Comparison of ENCODE assay signal across 8 cellular contexts in genomic region chr4:182916483-182917181, GRCh38. TPM values are rescaled to one million over a fixed set of nuclear protein-coding genes. Genes with fewer than 3 reads are reported as not detected.
DNase-seq lines count a peak whose midpoint lies in the region; ATAC-seq and TF ChIP-seq lines count a peak whose summit lies in the region.

No MANE protein-coding gene starts in this region.

- H3K9me3 Mint-ChIP-seq in activated naive CD4-positive, alpha-beta T cell treated with anti-CD3 and anti-CD28 coated beads, Interleukin-2, amount 10 ng/mL, durations not matched to agents 7 days and 5 days: no peaks in the 10 kb centered on the region

- H3K27ac Mint-ChIP-seq in activated naive CD4-positive, alpha-beta T cell treated with anti-CD3 and anti-CD28 coated beads, Interleukin-2, amount 10 ng/mL, durations not matched to agents 7 days and 5 days: peak overlapping the region; percentile 95

- peaks cover 52% of the 10 kb centered on the region for H3K4me1 Mint-ChIP-seq in activated naive CD4-positive, alpha-beta T cell treated with anti-CD3 and anti-CD28 coated beads, Interleukin-2, amount 10 ng/mL, durations not matched to agents 7 days and 5 days

- H3K79me2 ChIP-seq in trophoblast cell (ENCODE audit: control insufficient read depth, insufficient read depth, low read length, poor library complexity): peaks cover 11% of the 10 kb centered on the region

- H2AFZ ChIP-seq in trophoblast cell (ENCODE audit: insufficient read depth, low read length, poor library complexity): peak overlapping the region; percentile 87

- POLR2A ChIA-PET in AG04449 (lab: Yijun Ruan, JAX): interaction anchor here (0.8 to 1.4 kb wide), 3 partner anchors 8 to 62 kb away, joined by 3 to 4 read pairs (median 3); no protein-coding TSS in a partner anchor

- H3K4me3 ChIP-seq in AG04449 (ENCODE audit: low read depth, low read length): peak overlapping the region; percentile 71
- peak overlapping the region; percentile 49 for H3K4me3 ChIP-seq in cardiac muscle cell
- H3K4me3 ChIP-seq in trophoblast cell (ENCODE audit: low read depth, low read length): peak overlapping the region; percentile 86

- peak overlapping the region; percentile 86 for H3K4me3 Mint-ChIP-seq in activated naive CD4-positive, alpha-beta T cell treated with anti-CD3 and anti-CD28 coated beads, Interleukin-2, amount 10 ng/mL, durations not matched to agents 7 days and 5 days

- no peaks in the 10 kb centered on the region for H3K27me3 ChIP-seq in cardiac muscle cell
- no peaks in the 10 kb centered on the region for H3K27me3 ChIP-seq in trophoblast cell (ENCODE audit: insufficient read depth, low read length)

- H2BK12ac ChIP-seq in trophoblast cell (ENCODE audit: low read length): peak overlapping the region; percentile 64

- peaks cover 25% of the 10 kb centered on the region for H3K79me1 ChIP-seq in trophoblast cell (ENCODE audit: low read length)

- peaks cover 25% of the 10 kb centered on the region for H3K36me3 Mint-ChIP-seq in activated naive CD4-positive, alpha-beta T cell treated with anti-CD3 and anti-CD28 coated beads, Interleukin-2, amount 10 ng/mL, durations not matched to agents 7 days and 5 days

- CTCF ChIA-PET in AG04449 (lab: Yijun Ruan, JAX): interaction anchor here (1.1 to 2.9 kb wide), 4 partner anchors 8 to 491 kb away, joined by 3 to 14 read pairs (median 6); no protein-coding TSS in a partner anchor
- CTCF ChIA-PET in activated naive CD4-positive, alpha-beta T cell treated with anti-CD3 and anti-CD28 coated beads, Interleukin-2, amount 10 ng/mL, durations not matched to agents 7 days and 5 days (lab: Charles Lee): no interaction called here

- TF ChIP-seq CTCF in AG04449 (IDR thresholded peaks at IDR 0.05; ENCODE audit: insufficient read depth, low read length, missing control alignments) (no peak), cardiac muscle cell (IDR thresholded peaks at IDR 0.05; ENCODE audit: low read depth, low read length) (no peak)

- peak overlapping the region; percentile 79 for H2BK120ac ChIP-seq in trophoblast cell (ENCODE audit: insufficient read depth, low read length, poor library complexity)

- H3K4me1 ChIP-seq in cardiac muscle cell (ENCODE audit: low read depth) (no peaks in the 10 kb centered on the region), trophoblast cell (ENCODE audit: control insufficient read depth in 1 of 2, insufficient read depth in 2 of 2, low read length in 2 of 2) (peaks cover 26 to 28% of the 10 kb centered on the region in 2 experiments)

- H3K4me2 ChIP-seq in trophoblast cell (ENCODE audit: low read length): peak overlapping the region; percentile 67

- H3K4ac ChIP-seq in trophoblast cell (ENCODE audit: low read depth, low read length): peak overlapping the region; percentile 82

- H3K36me3 ChIP-seq in cardiac muscle cell (peaks cover 8% of the 10 kb centered on the region), trophoblast cell (ENCODE audit: control insufficient read depth in 1 of 2, insufficient read depth in 2 of 2, low read length in 2 of 2) (peaks cover 3 to 9% of the 10 kb centered on the region in 2 experiments)

- H4K12ac ChIP-seq in trophoblast cell (ENCODE audit: low read depth, low read length): peak overlapping the region; percentile 89

- H3K14ac ChIP-seq in trophoblast cell (ENCODE audit: low read length): peak overlapping the region; percentile 97

- peak overlapping the region; percentile 80 for H3K27ac ChIP-seq in cardiac muscle cell
- H3K27ac ChIP-seq in trophoblast cell (ENCODE audit: low read depth, low read length): peak overlapping the region; percentile 88

- H3K9me3 ChIP-seq in cardiac muscle cell (ENCODE audit: low read depth): no peaks in the 10 kb centered on the region
- H3K9me3 ChIP-seq in trophoblast cell (ENCODE audit: insufficient read depth, low read depth, low read length): no peaks in the 10 kb centered on the region

- DNase-seq in AG04449 (ENCODE audit: low read depth, low spot score) (no peak), NOMO-1 (lab: John Stamatoyannopoulos, UW; ENCODE audit: unreplicated experiment in 2 of 2) (peak; percentile 3 to 7), cardiac muscle cell (ENCODE audit: low read depth in 1 of 2, low spot score in 1 of 2) (peak; percentile 52 to 80), trophoblast cell (peak in 1 of 2 donors; percentile 39), superior temporal gyrus (ENCODE audit: extremely low spot score) (no peak)
- DNase-seq in activated naive CD4-positive, alpha-beta T cell treated with anti-CD3 and anti-CD28 coated beads, Interleukin-2, amount 10 ng/mL, durations not matched to agents 7 days and 5 days: peak; percentile 49

- peak overlapping the region; percentile 96 for H4K8ac ChIP-seq in trophoblast cell (ENCODE audit: low read depth, low read length)

- H3K18ac ChIP-seq in trophoblast cell (ENCODE audit: low read length): peak overlapping the region; percentile 93

- no CpG with 5 or more reads among the region's 38 CpGs for WGBS in trophoblast cell (ENCODE audit: extremely low coverage, insufficient coverage, insufficient read length)

- H3K27me3 Mint-ChIP-seq in activated naive CD4-positive, alpha-beta T cell treated with anti-CD3 and anti-CD28 coated beads, Interleukin-2, amount 10 ng/mL, durations not matched to agents 7 days and 5 days: peaks cover 8% of the 10 kb centered on the region

- ATAC-seq in GM18520 (IDR thresholded peaks at IDR 0.05; ENCODE audit: unreplicated experiment) (peak; percentile 2), HG03060 (IDR thresholded peaks at IDR 0.05; ENCODE audit: low read depth, unreplicated experiment) (peak; percentile 8)

- H3K9ac ChIP-seq in trophoblast cell (ENCODE audit: low read length): peak overlapping the region; percentile 88

- peak overlapping the region; percentile 95 for H4K91ac ChIP-seq in trophoblast cell (ENCODE audit: low read depth, low read length)

- H2AK5ac ChIP-seq in trophoblast cell (ENCODE audit: low read length): peak overlapping the region; percentile 90

- H2BK5ac ChIP-seq in trophoblast cell (ENCODE audit: low read depth, low read length, poor library complexity): peak overlapping the region; percentile 38

- H3K23ac ChIP-seq in trophoblast cell (ENCODE audit: low read length): no peak overlapping the region

RNA-seq across cellular contexts. Expression of gene DCTD, which starts 0.6 kb away (rescaled TPM):
- 55.4 and 67.1 TPM in 2 replicates for total RNA-seq in cardiac muscle cell
- 73.6 and 86.4 TPM in 2 replicates for polyA plus RNA-seq in cardiac muscle cell
- 70.6 and 71.2 TPM in 2 replicates for polyA plus RNA-seq in trophoblast cell (2013)

Comparison
In these comparisons a context has a peak if more than half of its experiments do, and no peak if none do; other contexts are left out.
1. DNase-seq: peak in NOMO-1 (2 of 2), activated naive CD4-positive, alpha-beta T cell treated with anti-CD3 and anti-CD28 coated beads, Interleukin-2, amount 10 ng/mL, durations not matched to agents 7 days and 5 days (single experiment) and cardiac muscle cell (2 of 2); none in AG04449 (single experiment) and superior temporal gyrus (single experiment).
2. Peak in every context shown above with its lines, with median percentiles within 50 percentile points of each other: H3K4me3 ChIP-seq.